In genomic region chr5:157168286-157168685, GRCh38 we compare ENCODE assay signal across 17 cellular contexts. TPM values are rescaled to one million over a fixed set of nuclear protein-coding genes. Genes with fewer than 3 reads are reported as not detected.
"Had no signal": no experiment of that assay in that cellular context is flagged by ENCODE, and none has a peak within 500 bp of the region (broad histone marks: within the 10 kb centered on the region; RNA-seq: fewer than 3 reads in every experiment).

No MANE protein-coding gene starts in this region.

- H3K27ac ChIP-seq: colonic mucosa, gastrocnemius medialis, heart right ventricle, prostate gland had no signal

- H3K27ac Mint-ChIP-seq: nephron had no signal

- H3K9me3 ChIP-seq: colonic mucosa, gastrocnemius medialis, heart right ventricle, prostate gland had no signal

- DNase-seq: activated CD4-positive, CD25-positive, alpha-beta regulatory T cell treated with anti-CD3 and anti-CD28 coated beads, Interleukin-2, amount 50 U/mL, for 72 hours; caudate nucleus; colonic mucosa; effector CD4-positive, alpha-beta T cell; gastrocnemius medialis; heart right ventricle; mammary epithelial cell; occipital lobe; SHP77 treated with DMSO at 0.1 percent for 48 hours; stimulated activated CD4-positive, alpha-beta T cell treated with anti-CD3 and anti-CD28 coated beads, Interleukin-2, amount 100 ng/mL, for 24 hours had no signal

- H3K36me3 ChIP-seq: colonic mucosa, gastrocnemius medialis, heart right ventricle, prostate gland had no signal

- H3K4me1 Mint-ChIP-seq: nephron had no signal

- H3K27me3 ChIP-seq: colonic mucosa, gastrocnemius medialis had no signal

- H3K4me3 Mint-ChIP-seq: nephron had no signal

- H3K9me3 Mint-ChIP-seq: nephron had no signal

- H3K4me3 ChIP-seq: colonic mucosa, gastrocnemius medialis, heart right ventricle, prostate gland had no signal

- H3K4me1 ChIP-seq: colonic mucosa, gastrocnemius medialis, heart right ventricle, prostate gland had no signal

- ATAC-seq: gastrocnemius medialis, heart right ventricle, left lobe of liver, sciatic nerve had no signal

RNA-seq across cellular contexts. Expression of gene GARIN3, which starts 2.2 kb away (rescaled TPM):
- total RNA-seq: colonic mucosa, gastrocnemius medialis, heart right ventricle, left lobe of liver, mammary epithelial cell, mucosa of gallbladder, occipital lobe, sciatic nerve had no signal
- polyA plus RNA-seq: adipose tissue, heart right ventricle, mammary epithelial cell, thymus had no signal

RNA-seq across cellular contexts. Expression of gene ITK, which starts 12.4 kb away (rescaled TPM):
- total RNA-seq: mammary epithelial cell had no signal
- polyA plus RNA-seq: mammary epithelial cell had no signal

RNA-seq across cellular contexts. Expression of gene HAVCR2, which starts 59.4 kb away (rescaled TPM):
- polyA plus RNA-seq: mammary epithelial cell had no signal
